Comparison of ENCODE assay signal across 8 cellular contexts in genomic region chr2:30252723-30253688, GRCh38. TPM values are rescaled to one million over a fixed set of nuclear protein-coding genes. Genes with fewer than 3 reads are reported as not detected.
DNase-seq lines count a peak whose midpoint lies in the region; ATAC-seq and TF ChIP-seq lines count a peak whose summit lies in the region.

No MANE protein-coding gene starts in this region.

- in situ Hi-C loops in brain microvascular endothelial cell (cut with HindIII; ENCODE audit: low pct_ligation_motif_present, low sequenced_read_pairs), result no loop called here

- no peaks in the 10 kb centered on the region for H3K27me3 ChIP-seq in brain microvascular endothelial cell (replicated peaks)
- no peaks in the 10 kb centered on the region for H3K27me3 ChIP-seq in right lobe of liver

- H3K9me3 ChIP-seq in right lobe of liver, result no peaks in the 10 kb centered on the region

- H3K4me3 ChIP-seq in brain microvascular endothelial cell (ENCODE audit: low read depth, low read length), result no peak overlapping the region
- no peak overlapping the region for H3K4me3 ChIP-seq in right lobe of liver

- peak overlapping the region; percentile 38 for H3K27ac ChIP-seq in brain microvascular endothelial cell
- peak overlapping the region; percentile 21 to 37 (median 25) for H3K27ac ChIP-seq in right lobe of liver

- no peak overlapping the region for H3K4me3 Mint-ChIP-seq in T-helper 1 cell treated with Interleukin-12 subunit alpha and Interleukin-12 subunit beta and Interleukin-4 antibody, amounts not matched to agents 30 μg/mL and 1 μg/mL, for 36 hours

- no peak for TF ChIP-seq POLR2A in right lobe of liver (IDR thresholded peaks at IDR 0.05)

- TF ChIP-seq CTCF in brain microvascular endothelial cell (IDR thresholded peaks at IDR 0.05; ENCODE audit: low read depth, low read length, missing control alignments) (no peak), right lobe of liver (IDR thresholded peaks at IDR 0.05) (no peak)

- H3K36me3 Mint-ChIP-seq in T-helper 1 cell treated with Interleukin-12 subunit alpha and Interleukin-12 subunit beta and Interleukin-4 antibody, amounts not matched to agents 30 μg/mL and 1 μg/mL, for 36 hours (ENCODE audit: low read depth), result peaks cover 52% of the 10 kb centered on the region

- peaks cover 8% of the 10 kb centered on the region for H3K9me3 Mint-ChIP-seq in T-helper 1 cell treated with Interleukin-12 subunit alpha and Interleukin-12 subunit beta and Interleukin-4 antibody, amounts not matched to agents 30 μg/mL and 1 μg/mL, for 36 hours

- peaks cover 65% of the 10 kb centered on the region for H3K4me1 Mint-ChIP-seq in T-helper 1 cell treated with Interleukin-12 subunit alpha and Interleukin-12 subunit beta and Interleukin-4 antibody, amounts not matched to agents 30 μg/mL and 1 μg/mL, for 36 hours (ENCODE audit: low read depth)

- DNase-seq in GF-D8 (lab: John Stamatoyannopoulos, UW) (peak; percentile 33), brain microvascular endothelial cell (peak; percentile 87), right lobe of liver (no peak)
- peak in 2 of 3 experiments; percentile 55 to 65 for DNase-seq in stimulated activated CD4-positive, alpha-beta T cell treated with anti-CD3 and anti-CD28 coated beads, TNF-alpha, amount 100 ng/mL, for 4 hours (ENCODE audit: low read depth in 3 of 3)

- H3K4me1 ChIP-seq in right lobe of liver, result peaks cover 0 to 8% (median 0%) of the 10 kb centered on the region in 4 donors

- ATAC-seq in right lobe of liver (peak; percentile 63 to 79 (median 74)), GM19324 (IDR thresholded peaks at IDR 0.05; ENCODE audit: low FRiP score, unreplicated experiment) (no peak), HG03095 (IDR thresholded peaks at IDR 0.05; ENCODE audit: unreplicated experiment) (no peak), HG03442 (IDR thresholded peaks at IDR 0.05; ENCODE audit: unreplicated experiment) (no peak)

- peak overlapping the region; percentile 79 for H3K27ac Mint-ChIP-seq in T-helper 1 cell treated with Interleukin-12 subunit alpha and Interleukin-12 subunit beta and Interleukin-4 antibody, amounts not matched to agents 30 μg/mL and 1 μg/mL, for 36 hours

- H3K36me3 ChIP-seq in brain microvascular endothelial cell (replicated peaks), result peaks cover 3% of the 10 kb centered on the region
- H3K36me3 ChIP-seq in right lobe of liver, result no peaks in the 10 kb centered on the region

- WGBS in right lobe of liver (ENCODE audit: insufficient coverage, low coverage, low lambda C conversion rate, missing lambda C conversion rate), result 32% methylated on average over 7 of the region's 7 CpGs

- intact Hi-C loops in right lobe of liver (cut with DNase I), result no loop called here

- no peaks in the 10 kb centered on the region for H3K27me3 Mint-ChIP-seq in T-helper 1 cell treated with Interleukin-12 subunit alpha and Interleukin-12 subunit beta and Interleukin-4 antibody, amounts not matched to agents 30 μg/mL and 1 μg/mL, for 36 hours (ENCODE audit: low read depth)

RNA-seq across cellular contexts. Expression of gene LBH, which starts 21.7 kb away (rescaled TPM):
- 10 to 100 TPM in 3 of 6 experiments, 1 to 10 TPM in 3; 4.3 to 17.6 (median 9.5) TPM for total RNA-seq in right lobe of liver

Comparison
In these comparisons a context has a peak if more than half of its experiments do, and no peak if none do; other contexts are left out.
1. DNase-seq: peak in GF-D8 (single experiment), brain microvascular endothelial cell (single experiment) and stimulated activated CD4-positive, alpha-beta T cell treated with anti-CD3 and anti-CD28 coated beads, TNF-alpha, amount 100 ng/mL, for 4 hours (2 of 3); none in right lobe of liver (0 of 3).
2. ATAC-seq: peak in right lobe of liver (4 of 4); none in GM19324 (single experiment), HG03095 (single experiment) and HG03442 (single experiment).